ENCODE assay signal across 10 cellular contexts in genomic region chr3:149494759-149495580, GRCh38. TPM values are rescaled to one million over a fixed set of nuclear protein-coding genes. Genes with fewer than 3 reads are reported as not detected.
DNase-seq lines count a peak whose midpoint lies in the region; FAIRE-seq and TF ChIP-seq lines count a peak whose summit lies in the region.
"Had no signal": no experiment of that assay in that cellular context is flagged by ENCODE, and none has a peak within 500 bp of the region (broad histone marks: within the 10 kb centered on the region; RNA-seq: fewer than 3 reads in every experiment).

No MANE protein-coding gene starts in this region.

- intact Hi-C loops in tibial artery (cut with DNase I; ENCODE audit: low total_unique reads), result loop anchor here (10.0 kb wide), 1 partner anchor 370 kb away; the partner anchor contains the start of gene HPS3

- DNase-seq in EH (ENCODE audit: low read depth) (peak; percentile 85), HTR-8/SVneo (ENCODE audit: insufficient read length, low spot score) (peak; percentile 51), brain microvascular endothelial cell (peak; percentile 74), myocyte (ENCODE audit: low read depth) (peak; percentile 45), nephron progenitor cell (no peak), tibial artery (no peak), activated T-cell treated with anti-CD3 and anti-CD28 coated beads for 4 hours (no peak), coronary artery (ENCODE audit: low spot score) (no peak)
- DNase-seq: activated B cell treated with CpG ODN at 0.5 μM for 24 hours had no signal

- no peaks in the 10 kb centered on the region for H3K27me3 ChIP-seq in brain microvascular endothelial cell (replicated peaks)
- no peaks in the 10 kb centered on the region for H3K27me3 ChIP-seq in tibial artery

- in situ Hi-C loops in brain microvascular endothelial cell (cut with HindIII; ENCODE audit: low pct_ligation_motif_present, low sequenced_read_pairs), result no loop called here

- no peaks in the 10 kb centered on the region for H3K9me3 Mint-ChIP-seq in nephron progenitor cell
- H3K9me3 Mint-ChIP-seq: activated B cell treated with CpG ODN at 0.5 μM for 24 hours; CD4-positive, alpha-beta memory T cell had no signal

- peaks cover 0 to 5% (median under 1%) of the 10 kb centered on the region in 4 donors for H3K4me1 ChIP-seq in tibial artery

- H3K4me3 ChIP-seq in brain microvascular endothelial cell (ENCODE audit: low read depth, low read length) (no peak overlapping the region), tibial artery (no peak overlapping the region), coronary artery (no peak overlapping the region)

- no peaks in the 10 kb centered on the region for H3K36me3 Mint-ChIP-seq in nephron progenitor cell (ENCODE audit: low read depth)
- H3K36me3 Mint-ChIP-seq: CD4-positive, alpha-beta memory T cell had no signal

- FAIRE-seq in HTR-8/SVneo (lab: Jason Lieb, UNC), result no peak

- no peaks in the 10 kb centered on the region for H3K4me1 Mint-ChIP-seq in nephron progenitor cell
- H3K4me1 Mint-ChIP-seq: activated B cell treated with CpG ODN at 0.5 μM for 24 hours; CD4-positive, alpha-beta memory T cell had no signal

- H3K27ac ChIP-seq in brain microvascular endothelial cell (no peak overlapping the region), tibial artery (no peak overlapping the region), coronary artery (no peak overlapping the region)

- no peaks in the 10 kb centered on the region for H3K9me3 ChIP-seq in tibial artery

- H3K27me3 Mint-ChIP-seq in nephron progenitor cell (ENCODE audit: low read depth, poor library complexity), result peaks cover 4% of the 10 kb centered on the region

- H3K4me3 Mint-ChIP-seq in nephron progenitor cell, result no peak overlapping the region
- H3K4me3 Mint-ChIP-seq: activated B cell treated with CpG ODN at 0.5 μM for 24 hours; CD4-positive, alpha-beta memory T cell had no signal

- TF ChIP-seq CTCF in brain microvascular endothelial cell (IDR thresholded peaks at IDR 0.05; ENCODE audit: low read depth, low read length, missing control alignments), result no peak
- no peak for TF ChIP-seq CTCF in nephron progenitor cell (IDR thresholded peaks at IDR 0.05)
- TF ChIP-seq CTCF in tibial artery (IDR thresholded peaks at IDR 0.05), result no peak
- no peak for TF ChIP-seq CTCF in coronary artery (IDR thresholded peaks at IDR 0.05)

- H3K27ac Mint-ChIP-seq in nephron progenitor cell, result no peak overlapping the region
- H3K27ac Mint-ChIP-seq: activated B cell treated with CpG ODN at 0.5 μM for 24 hours; CD4-positive, alpha-beta memory T cell had no signal

- H3K36me3 ChIP-seq in brain microvascular endothelial cell (replicated peaks) (no peaks in the 10 kb centered on the region), tibial artery (no peaks in the 10 kb centered on the region)

RNA-seq across cellular contexts. Expression of gene TM4SF4, which starts 20.5 kb away (rescaled TPM):
- total RNA-seq in myocyte, result 0.21 and 0.47 TPM in 2 replicates
- polyA plus RNA-seq in myocyte (2012), result 0.49 TPM
- total RNA-seq: activated B cell treated with CpG ODN at 0.5 μM for 24 hours; CD4-positive, alpha-beta memory T cell had no signal
- polyA plus RNA-seq: CD4-positive, alpha-beta memory T cell had no signal

Comparison
In these comparisons a context has a peak if more than half of its experiments do, and no peak if none do; other contexts are left out.
1. DNase-seq: peak in EH (single experiment), HTR-8/SVneo (single experiment), brain microvascular endothelial cell (single experiment) and myocyte (single experiment); none in nephron progenitor cell (single experiment), tibial artery (0 of 2), activated T-cell treated with anti-CD3 and anti-CD28 coated beads for 4 hours (single experiment) and coronary artery (single experiment).